1 cellular context compared by ENCODE assay signal in the genomic region with DNA sequence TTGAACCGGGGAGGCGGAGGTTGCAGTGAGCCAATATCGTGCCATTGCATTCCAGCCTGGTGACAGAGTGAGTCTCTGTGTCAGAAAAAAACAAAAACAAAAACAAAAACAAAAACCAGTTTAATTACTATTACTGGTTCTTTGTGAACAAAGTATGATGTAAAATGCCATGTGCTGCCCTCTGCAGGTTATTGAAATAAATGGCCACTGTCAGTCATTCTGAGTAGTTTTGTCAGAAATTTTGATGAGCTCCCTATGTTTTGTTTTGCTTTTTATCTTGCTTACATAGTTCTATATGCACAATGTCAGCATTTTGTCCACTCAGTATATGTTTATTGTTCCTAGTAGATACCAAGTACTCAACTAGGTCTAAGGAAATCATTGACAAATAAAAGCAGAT.
A peak's percentile ranks its signal among the peaks of the same experiment; 100 is the strongest.
TF ChIP-seq lines count a peak whose summit lies in the region.

No MANE protein-coding gene starts in this region.

TF ChIP-seq in GM12878, 131 proteins besides CTCF, POLR2A, EP300 and RAD21 (continued from another document):
- TF ChIP-seq, protein P1, sequence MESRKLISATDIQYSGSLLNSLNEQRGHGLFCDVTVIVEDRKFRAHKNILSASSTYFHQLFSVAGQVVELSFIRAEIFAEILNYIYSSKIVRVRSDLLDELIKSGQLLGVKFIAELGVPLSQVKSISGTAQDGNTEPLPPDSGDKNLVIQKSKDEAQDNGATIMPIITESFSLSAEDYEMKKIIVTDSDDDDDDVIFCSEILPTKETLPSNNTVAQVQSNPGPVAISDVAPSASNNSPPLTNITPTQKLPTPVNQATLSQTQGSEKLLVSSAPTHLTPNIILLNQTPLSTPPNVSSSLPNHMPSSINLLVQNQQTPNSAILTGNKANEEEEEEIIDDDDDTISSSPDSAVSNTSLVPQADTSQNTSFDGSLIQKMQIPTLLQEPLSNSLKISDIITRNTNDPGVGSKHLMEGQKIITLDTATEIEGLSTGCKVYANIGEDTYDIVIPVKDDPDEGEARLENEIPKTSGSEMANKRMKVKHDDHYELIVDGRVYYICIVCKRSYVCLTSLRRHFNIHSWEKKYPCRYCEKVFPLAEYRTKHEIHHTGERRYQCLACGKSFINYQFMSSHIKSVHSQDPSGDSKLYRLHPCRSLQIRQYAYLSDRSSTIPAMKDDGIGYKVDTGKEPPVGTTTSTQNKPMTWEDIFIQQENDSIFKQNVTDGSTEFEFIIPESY (IDR thresholded peaks at IDR 0.05), result no peak
- TF ChIP-seq, protein P2, sequence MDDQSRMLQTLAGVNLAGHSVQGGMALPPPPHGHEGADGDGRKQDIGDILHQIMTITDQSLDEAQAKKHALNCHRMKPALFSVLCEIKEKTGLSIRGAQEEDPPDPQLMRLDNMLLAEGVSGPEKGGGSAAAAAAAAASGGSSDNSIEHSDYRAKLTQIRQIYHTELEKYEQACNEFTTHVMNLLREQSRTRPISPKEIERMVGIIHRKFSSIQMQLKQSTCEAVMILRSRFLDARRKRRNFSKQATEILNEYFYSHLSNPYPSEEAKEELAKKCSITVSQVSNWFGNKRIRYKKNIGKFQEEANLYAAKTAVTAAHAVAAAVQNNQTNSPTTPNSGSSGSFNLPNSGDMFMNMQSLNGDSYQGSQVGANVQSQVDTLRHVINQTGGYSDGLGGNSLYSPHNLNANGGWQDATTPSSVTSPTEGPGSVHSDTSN (IDR thresholded peaks at IDR 0.05; ENCODE audit: insufficient replicate concordance, low read depth, low read length), result peak; percentile 29
- TF ChIP-seq NR2F1 (conservative IDR thresholded peaks at IDR 0.05) (no peak), SMC3 (IDR thresholded peaks at IDR 0.05; ENCODE audit: borderline replicate concordance, low read length) (peak; percentile 18; the same call in 1 of the 2 replicates), EED (IDR thresholded peaks at IDR 0.05; ENCODE audit: low read depth) (no peak)
- TF ChIP-seq, protein P3, sequence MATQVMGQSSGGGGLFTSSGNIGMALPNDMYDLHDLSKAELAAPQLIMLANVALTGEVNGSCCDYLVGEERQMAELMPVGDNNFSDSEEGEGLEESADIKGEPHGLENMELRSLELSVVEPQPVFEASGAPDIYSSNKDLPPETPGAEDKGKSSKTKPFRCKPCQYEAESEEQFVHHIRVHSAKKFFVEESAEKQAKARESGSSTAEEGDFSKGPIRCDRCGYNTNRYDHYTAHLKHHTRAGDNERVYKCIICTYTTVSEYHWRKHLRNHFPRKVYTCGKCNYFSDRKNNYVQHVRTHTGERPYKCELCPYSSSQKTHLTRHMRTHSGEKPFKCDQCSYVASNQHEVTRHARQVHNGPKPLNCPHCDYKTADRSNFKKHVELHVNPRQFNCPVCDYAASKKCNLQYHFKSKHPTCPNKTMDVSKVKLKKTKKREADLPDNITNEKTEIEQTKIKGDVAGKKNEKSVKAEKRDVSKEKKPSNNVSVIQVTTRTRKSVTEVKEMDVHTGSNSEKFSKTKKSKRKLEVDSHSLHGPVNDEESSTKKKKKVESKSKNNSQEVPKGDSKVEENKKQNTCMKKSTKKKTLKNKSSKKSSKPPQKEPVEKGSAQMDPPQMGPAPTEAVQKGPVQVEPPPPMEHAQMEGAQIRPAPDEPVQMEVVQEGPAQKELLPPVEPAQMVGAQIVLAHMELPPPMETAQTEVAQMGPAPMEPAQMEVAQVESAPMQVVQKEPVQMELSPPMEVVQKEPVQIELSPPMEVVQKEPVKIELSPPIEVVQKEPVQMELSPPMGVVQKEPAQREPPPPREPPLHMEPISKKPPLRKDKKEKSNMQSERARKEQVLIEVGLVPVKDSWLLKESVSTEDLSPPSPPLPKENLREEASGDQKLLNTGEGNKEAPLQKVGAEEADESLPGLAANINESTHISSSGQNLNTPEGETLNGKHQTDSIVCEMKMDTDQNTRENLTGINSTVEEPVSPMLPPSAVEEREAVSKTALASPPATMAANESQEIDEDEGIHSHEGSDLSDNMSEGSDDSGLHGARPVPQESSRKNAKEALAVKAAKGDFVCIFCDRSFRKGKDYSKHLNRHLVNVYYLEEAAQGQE (IDR thresholded peaks at IDR 0.05; ENCODE audit: low read depth, low read length), result no peak
